Comparison of ENCODE assay signal across 2 cellular contexts in genomic region chr10:35367107-35367859, GRCh38.
TF ChIP-seq lines count a peak whose summit lies in the region.

No MANE protein-coding gene starts in this region.

TF ChIP-seq in HepG2, 621 proteins besides CTCF, POLR2A, EP300 and RAD21:
- no peak for TF ChIP-seq MAFF (IDR thresholded peaks at IDR 0.05; ENCODE audit: low read depth, low read length)
- TF ChIP-seq ZNF629 (CRISPR knock-in tag; conservative IDR thresholded peaks at IDR 0.05) = peak; percentile 65

TF ChIP-seq in K562, 482 proteins besides CTCF, POLR2A, EP300 and RAD21:
- TF ChIP-seq FOS (IDR thresholded peaks at IDR 0.05; ENCODE audit: extremely low read depth, insufficient read length) (no peak), EP400 (IDR thresholded peaks at IDR 0.05) (no peak), RBM25 (IDR thresholded peaks at IDR 0.05; ENCODE audit: low read depth, low read length, severe bottlenecking) (peak; percentile 27), ZNF707 (CRISPR knock-in tag; conservative IDR thresholded peaks at IDR 0.05) (no peak), KDM1A (IDR thresholded peaks at IDR 0.05) (0 out of 4 replicates have a peak, but pooled peaks of 1 of the 2 experiments have one; percentile 19)
